Comparison of ENCODE assay signal across 16 cellular contexts in genomic region chr14:77710364-77710763, GRCh38. TPM values are rescaled to one million over a fixed set of nuclear protein-coding genes. Genes with fewer than 3 reads are reported as not detected.
A peak's percentile ranks its signal among the peaks of the same experiment; 100 is the strongest.
DNase-seq lines count a peak whose midpoint lies in the region; ATAC-seq and TF ChIP-seq lines count a peak whose summit lies in the region.
"Had no signal": no experiment of that assay in that cellular context is flagged by ENCODE, and none has a peak within 500 bp of the region (broad histone marks: within the 10 kb centered on the region; RNA-seq: fewer than 3 reads in every experiment).

No MANE protein-coding gene starts in this region.

- H3K79me1 ChIP-seq in H9 (ENCODE audit: insufficient read depth, low read depth, low read length, poor library complexity, severe bottlenecking) = peaks cover 6% of the 10 kb centered on the region
- peaks cover 15% of the 10 kb centered on the region for H3K79me1 ChIP-seq in mesendoderm (ENCODE audit: low read length)

- CTCF ChIA-PET in CD4-positive, alpha-beta T cell (lab: Charles Lee) = no interaction called here

- peaks cover 88% of the 10 kb centered on the region for H3K36me3 Mint-ChIP-seq in CD4-positive, alpha-beta T cell (ENCODE audit: low read depth)
- H3K36me3 Mint-ChIP-seq in H9 (ENCODE audit: insufficient read depth in 1 of 3, low read depth in 3 of 3) = peaks cover 33 to 57% (median 57%) of the 10 kb centered on the region in 3 experiments
- peaks cover 48% of the 10 kb centered on the region for H3K36me3 Mint-ChIP-seq in activated T-helper 2 cell treated with anti-CD3 and anti-CD28 coated beads, Interferon-gamma antibody, Interleukin-2, Interleukin-4, amounts not matched to agents 10 μg/mL and 5 μg/mL and 100 μg/mL, durations not matched to agents 14 hours and 24 hours and 36 hours (ENCODE audit: low read depth)

- no peak overlapping the region for H3K18ac ChIP-seq in H9 (ENCODE audit: insufficient read length, low read depth, low read length)
- H3K18ac ChIP-seq in mesendoderm (ENCODE audit: low read length) = no peak overlapping the region

- H3K56ac ChIP-seq in H9 (ENCODE audit: insufficient read length, low read depth, low read length) (no peak overlapping the region), mesendoderm (ENCODE audit: low read length) (no peak overlapping the region)

- ATAC-seq in CD4-positive, alpha-beta T cell (ENCODE audit: poor library complexity) = no peak
- ATAC-seq in body of pancreas = no peak
- ATAC-seq in GM21825 (IDR thresholded peaks at IDR 0.05; ENCODE audit: unreplicated experiment) = no peak
- ATAC-seq: esophagus mucosa, left cardiac atrium, right cardiac atrium had no signal

- no peak for TF ChIP-seq POLR2A in body of pancreas (IDR thresholded peaks at IDR 0.05)

- H2BK120ac ChIP-seq in H9 (ENCODE audit: low read depth, low read length, poor library complexity, severe bottlenecking) (no peak overlapping the region), mesendoderm (ENCODE audit: low read depth, low read length) (no peak overlapping the region)

- H3K27me3 Mint-ChIP-seq in CD4-positive, alpha-beta T cell = no peaks in the 10 kb centered on the region
- no peaks in the 10 kb centered on the region for H3K27me3 Mint-ChIP-seq in H9 (ENCODE audit: low read depth)
- no peaks in the 10 kb centered on the region for H3K27me3 Mint-ChIP-seq in activated T-helper 2 cell treated with anti-CD3 and anti-CD28 coated beads, Interferon-gamma antibody, Interleukin-2, Interleukin-4, amounts not matched to agents 10 μg/mL and 5 μg/mL and 100 μg/mL, durations not matched to agents 14 hours and 24 hours and 36 hours (ENCODE audit: low read depth)
- H3K27me3 Mint-ChIP-seq: naive B cell had no signal

- no peak overlapping the region for H2BK15ac ChIP-seq in H9 (ENCODE audit: low read depth, low read length)
- no peak overlapping the region for H2BK15ac ChIP-seq in mesendoderm (replicated peaks; ENCODE audit: low read depth)

- intact Hi-C loops in CD4-positive, alpha-beta T cell (cut with DNase I, micrococcal nuclease) = no loop called here
- intact Hi-C loops in activated T-helper 2 cell treated with anti-CD3 and anti-CD28 coated beads, Interferon-gamma antibody, Interleukin-2, Interleukin-4, amounts not matched to agents 10 μg/mL and 5 μg/mL and 100 μg/mL, durations not matched to agents 14 hours and 24 hours and 36 hours (cut with micrococcal nuclease) = no loop called here
- intact Hi-C loops in body of pancreas (cut with DNase I) = no loop called here

- WGBS in H9 (ENCODE audit: extremely low coverage, insufficient read length, low lambda C conversion rate) = no CpG with 5 or more reads among the region's 2 CpGs
- no CpG with 5 or more reads among the region's 2 CpGs for WGBS in mesendoderm (ENCODE audit: extremely low coverage, insufficient coverage, low lambda C conversion rate)
- WGBS in body of pancreas, 2 donors = 60 to 71% methylated on average over 2 of the region's 2 CpGs

- H3K4me1 ChIP-seq in H9 (ENCODE audit: insufficient read depth, low read length) = no peaks in the 10 kb centered on the region
- H3K4me1 ChIP-seq in mesendoderm (ENCODE audit: control insufficient read depth, low read depth, low read length) = peaks cover 2% of the 10 kb centered on the region
- peaks cover 26% of the 10 kb centered on the region for H3K4me1 ChIP-seq in body of pancreas

- H3K9ac ChIP-seq in H9 (ENCODE audit: extremely low read depth, insufficient read length, low read length) = no peak overlapping the region
- H3K9ac ChIP-seq in mesendoderm (ENCODE audit: low read length) = no peak overlapping the region

- no peaks in the 10 kb centered on the region for H4K20me1 ChIP-seq in H9 (ENCODE audit: control insufficient read depth, insufficient read depth, insufficient read length)

- H4K91ac ChIP-seq in H9 (ENCODE audit: insufficient read length, low read depth, low read length) = no peak overlapping the region

- H3K14ac ChIP-seq in H9 (ENCODE audit: insufficient read depth, low read length) = no peak overlapping the region

- H3K27ac ChIP-seq in CD4-positive, alpha-beta T cell (ENCODE audit: low read depth, low read length) = no peak overlapping the region
- H3K27ac ChIP-seq in H9 (ENCODE audit: insufficient read length, low read depth, low read length) = no peak overlapping the region
- no peak overlapping the region for H3K27ac ChIP-seq in mesendoderm (ENCODE audit: low read depth, low read length)
- no peak overlapping the region for H3K27ac ChIP-seq in body of pancreas
- H3K27ac ChIP-seq: tibial artery had no signal

- H4K5ac ChIP-seq in H9 (ENCODE audit: insufficient read length, low read depth, low read length) (no peak overlapping the region), mesendoderm (ENCODE audit: low read length) (no peak overlapping the region)

- H3K4me3 Mint-ChIP-seq in CD4-positive, alpha-beta T cell = peak overlapping the region; percentile 95
- peak overlapping the region; percentile 17 to 21; a peak in 3 of 5 replicates for H3K4me3 Mint-ChIP-seq in H9
- H3K4me3 Mint-ChIP-seq in activated T-helper 2 cell treated with anti-CD3 and anti-CD28 coated beads, Interferon-gamma antibody, Interleukin-2, Interleukin-4, amounts not matched to agents 10 μg/mL and 5 μg/mL and 100 μg/mL, durations not matched to agents 14 hours and 24 hours and 36 hours (ENCODE audit: low read depth) = peak overlapping the region; percentile 37

- POLR2A ChIA-PET in CD4-positive, alpha-beta T cell (lab: Charles Lee) = no interaction called here

- H3K27me3 ChIP-seq in CD4-positive, alpha-beta T cell (ENCODE audit: control insufficient read depth, insufficient read depth, low read length) = no peaks in the 10 kb centered on the region
- no peaks in the 10 kb centered on the region for H3K27me3 ChIP-seq in H9 (ENCODE audit: insufficient read depth, low read length)
- H3K27me3 ChIP-seq in mesendoderm (ENCODE audit: insufficient read depth, low read length, poor library complexity) = no peaks in the 10 kb centered on the region
- no peaks in the 10 kb centered on the region for H3K27me3 ChIP-seq in body of pancreas
- H3K27me3 ChIP-seq: tibial artery had no signal

- H3K4me1 Mint-ChIP-seq in CD4-positive, alpha-beta T cell (ENCODE audit: low read depth) = peaks cover 50% of the 10 kb centered on the region
- H3K4me1 Mint-ChIP-seq in H9 = peaks cover 16 to 20% of the 10 kb centered on the region in 2 experiments
- H3K4me1 Mint-ChIP-seq in activated T-helper 2 cell treated with anti-CD3 and anti-CD28 coated beads, Interferon-gamma antibody, Interleukin-2, Interleukin-4, amounts not matched to agents 10 μg/mL and 5 μg/mL and 100 μg/mL, durations not matched to agents 14 hours and 24 hours and 36 hours (ENCODE audit: low read depth) = peaks cover 39% of the 10 kb centered on the region

- H3K27ac Mint-ChIP-seq in CD4-positive, alpha-beta T cell = no peak overlapping the region
- 0 out of 7 replicates have a peak overlapping the region, but pooled peaks of 1 of the 3 experiments have one; percentile 46 for H3K27ac Mint-ChIP-seq in H9
- no peak overlapping the region for H3K27ac Mint-ChIP-seq in activated T-helper 2 cell treated with anti-CD3 and anti-CD28 coated beads, Interferon-gamma antibody, Interleukin-2, Interleukin-4, amounts not matched to agents 10 μg/mL and 5 μg/mL and 100 μg/mL, durations not matched to agents 14 hours and 24 hours and 36 hours

- H3K23ac ChIP-seq in H9 (ENCODE audit: insufficient read length, low read depth, low read length) = no peak overlapping the region
- no peak overlapping the region for H3K23ac ChIP-seq in mesendoderm (ENCODE audit: low read length)

- H3K4me2 ChIP-seq in H9 (ENCODE audit: insufficient read depth, insufficient read length, low read length) (no peak overlapping the region), mesendoderm (ENCODE audit: low read length) (peak overlapping the region; percentile 3)

- H2BK12ac ChIP-seq in H9 (ENCODE audit: insufficient read length, low read depth, low read length) = no peak overlapping the region

- H3K79me2 ChIP-seq in H9 (ENCODE audit: insufficient read depth, low read length) (peaks cover 34% of the 10 kb centered on the region; the same call in 1 of the 2 replicates), mesendoderm (ENCODE audit: control insufficient read depth, insufficient read depth, low read length) (peaks cover 57% of the 10 kb centered on the region)

- no peak overlapping the region for H3T11ph ChIP-seq in H9 (ENCODE audit: low read length)

- H2AK5ac ChIP-seq in H9 (ENCODE audit: insufficient read length, low read length) = no peak overlapping the region
- no peak overlapping the region for H2AK5ac ChIP-seq in mesendoderm (ENCODE audit: low read length)

- H3K4ac ChIP-seq in H9 (ENCODE audit: low read depth, low read length) = no peak overlapping the region
- no peak overlapping the region for H3K4ac ChIP-seq in mesendoderm (ENCODE audit: low read depth, low read length)

- H3K36me3 ChIP-seq in mesendoderm (ENCODE audit: control insufficient read depth, insufficient read depth, low read length) (peaks cover 2% of the 10 kb centered on the region), body of pancreas (replicated peaks in 1 of 2; ENCODE audit: insufficient read depth in 1 of 2, low read depth in 2 of 2) (peaks cover 8 to 13% of the 10 kb centered on the region in 2 donors)

- H2BK20ac ChIP-seq in H9 (ENCODE audit: low read depth, low read length, poor library complexity, severe bottlenecking) = no peak overlapping the region

- peaks cover 5% of the 10 kb centered on the region for H3K23me2 ChIP-seq in H9 (ENCODE audit: insufficient read length, low read depth, low read length, poor library complexity, severe bottlenecking)

- no peak overlapping the region for H2AFZ ChIP-seq in H9 (ENCODE audit: low read length)

- no peak for TF ChIP-seq CTCF in CD4-positive, alpha-beta T cell (IDR thresholded peaks at IDR 0.05)
- TF ChIP-seq CTCF in H9 (conservative IDR thresholded peaks at IDR 0.05) = no peak
- TF ChIP-seq CTCF in body of pancreas (IDR thresholded peaks at IDR 0.05) = no peak

- H3K9me3 Mint-ChIP-seq in CD4-positive, alpha-beta T cell = no peaks in the 10 kb centered on the region
- H3K9me3 Mint-ChIP-seq in H9 = no peaks in the 10 kb centered on the region
- H3K9me3 Mint-ChIP-seq in activated T-helper 2 cell treated with anti-CD3 and anti-CD28 coated beads, Interferon-gamma antibody, Interleukin-2, Interleukin-4, amounts not matched to agents 10 μg/mL and 5 μg/mL and 100 μg/mL, durations not matched to agents 14 hours and 24 hours and 36 hours = no peaks in the 10 kb centered on the region
- H3K9me3 Mint-ChIP-seq: naive B cell had no signal

- H4K8ac ChIP-seq in H9 (replicated peaks; ENCODE audit: insufficient read length, low read depth, low read length) = no peak overlapping the region
- H4K8ac ChIP-seq in mesendoderm (ENCODE audit: low read depth, low read length) = no peak overlapping the region

- H2BK5ac ChIP-seq in H9 (ENCODE audit: insufficient read length, low read length) = no peak overlapping the region
- no peak overlapping the region for H2BK5ac ChIP-seq in mesendoderm (ENCODE audit: low read length)

- H3K4me3 ChIP-seq in mesendoderm (ENCODE audit: low read length) (no peak overlapping the region), body of pancreas (no peak overlapping the region)
- H3K4me3 ChIP-seq: tibial artery had no signal

- DNase-seq in CD4-positive, alpha-beta T cell = no peak
- no peak for DNase-seq in H9
- no peak for DNase-seq in activated T-helper 2 cell treated with anti-CD3 and anti-CD28 coated beads, Interferon-gamma antibody, Interleukin-2, Interleukin-4, amounts not matched to agents 10 μg/mL and 5 μg/mL and 100 μg/mL, durations not matched to agents 14 hours and 24 hours and 36 hours (ENCODE audit: low spot score)
- DNase-seq in mesendoderm = no peak
- no peak for DNase-seq in body of pancreas
- DNase-seq in stimulated activated CD4-positive, alpha-beta T cell treated with anti-CD3 and anti-CD28 coated beads, Interleukin-15, amount 100 ng/mL, for 24 hours = no peak
- DNase-seq: activated CD8-positive, alpha-beta memory T cell treated with anti-CD3 and anti-CD28 coated beads for 24 hours; head of caudate nucleus; left cardiac atrium; naive B cell; right cardiac atrium; SHP77; stimulated activated CD8-positive, alpha-beta memory T cell treated with anti-CD3 and anti-CD28 coated beads, Interleukin-4, amount 100 ng/mL, for 48 hours; tibial artery had no signal

- H3K9me3 ChIP-seq in CD4-positive, alpha-beta T cell (ENCODE audit: control insufficient read depth, low read length) = no peaks in the 10 kb centered on the region
- H3K9me3 ChIP-seq in H9 (ENCODE audit: control insufficient read depth, low read depth, low read length) = no peaks in the 10 kb centered on the region
- H3K9me3 ChIP-seq in body of pancreas = no peaks in the 10 kb centered on the region
- H3K9me3 ChIP-seq: tibial artery had no signal

RNA-seq across cellular contexts. Expression of gene SLIRP, which starts 2.5 kb away (rescaled TPM):
- total RNA-seq in CD4-positive, alpha-beta T cell = 10 to 100 TPM; 46.8 to 49.7 TPM
- total RNA-seq in H9 (2021) (337 TPM in 2 replicates), body of pancreas (10 to 100 TPM; 69.2 to 96.2 TPM)
- 133 and 145 TPM in 2 replicates for total RNA-seq in activated T-helper 2 cell treated with anti-CD3 and anti-CD28 coated beads, Interferon-gamma antibody, Interleukin-2, Interleukin-4, amounts not matched to agents 10 μg/mL and 5 μg/mL and 100 μg/mL, durations not matched to agents 14 hours and 24 hours and 36 hours
- polyA plus RNA-seq in mesendoderm (2013, experiment 1 of 2) = 1,414 TPM
- polyA plus RNA-seq in mesendoderm (2013, experiment 2 of 2) = 1,371 TPM

RNA-seq across cellular contexts. Expression of gene ALKBH1, which starts 2.5 kb away (rescaled TPM):
- 1 to 10 TPM; 5.6 to 8.5 TPM for total RNA-seq in CD4-positive, alpha-beta T cell
- total RNA-seq in H9 (2021) (17.4 and 18.7 TPM in 2 replicates), body of pancreas (1 to 10 TPM; 2.9 to 5.3 TPM)
- 14.6 and 15.3 TPM in 2 replicates for total RNA-seq in activated T-helper 2 cell treated with anti-CD3 and anti-CD28 coated beads, Interferon-gamma antibody, Interleukin-2, Interleukin-4, amounts not matched to agents 10 μg/mL and 5 μg/mL and 100 μg/mL, durations not matched to agents 14 hours and 24 hours and 36 hours
- 10.4 TPM for polyA plus RNA-seq in mesendoderm (2013, experiment 1 of 2)
- polyA plus RNA-seq in mesendoderm (2013, experiment 2 of 2) = 10.4 TPM

RNA-seq across cellular contexts. Expression of gene SNW1, which starts 50.6 kb away (rescaled TPM):
- 100 to 1,000 TPM; 131 to 136 TPM for total RNA-seq in CD4-positive, alpha-beta T cell
- total RNA-seq in H9 (2021) (97.2 and 103 TPM in 2 replicates), body of pancreas (10 to 100 TPM; 23.1 to 40.9 TPM)
- 101 and 114 TPM in 2 replicates for total RNA-seq in activated T-helper 2 cell treated with anti-CD3 and anti-CD28 coated beads, Interferon-gamma antibody, Interleukin-2, Interleukin-4, amounts not matched to agents 10 μg/mL and 5 μg/mL and 100 μg/mL, durations not matched to agents 14 hours and 24 hours and 36 hours
- 77.6 TPM for polyA plus RNA-seq in mesendoderm (2013, experiment 1 of 2)
- polyA plus RNA-seq in mesendoderm (2013, experiment 2 of 2) = 74.8 TPM

Comparison
In these comparisons a context has a peak if more than half of its experiments do, and no peak if none do; other contexts are left out.
1. H3K4me3 Mint-ChIP-seq: peak in every context shown above with its lines; median percentile 95 in CD4-positive, alpha-beta T cell; 37 in activated T-helper 2 cell treated with anti-CD3 and anti-CD28 coated beads, Interferon-gamma antibody, Interleukin-2, Interleukin-4, amounts not matched to agents 10 μg/mL and 5 μg/mL and 100 μg/mL, durations not matched to agents 14 hours and 24 hours and 36 hours; 19 in H9.